In genomic region chrX:68695206-68695845, GRCh38 we compare ENCODE assay signal across 16 cellular contexts. TPM values are rescaled to one million over a fixed set of nuclear protein-coding genes. Genes with fewer than 3 reads are reported as not detected.
DNase-seq lines count a peak whose midpoint lies in the region; ATAC-seq, FAIRE-seq and TF ChIP-seq lines count a peak whose summit lies in the region.
"Had no signal": no experiment of that assay in that cellular context is flagged by ENCODE, and none has a peak within 500 bp of the region (broad histone marks: within the 10 kb centered on the region; RNA-seq: fewer than 3 reads in every experiment).

No MANE protein-coding gene starts in this region.

- H3K36me3 Mint-ChIP-seq in progenitor cell of endocrine pancreas (ENCODE audit: insufficient read depth), result no peaks in the 10 kb centered on the region
- H3K36me3 Mint-ChIP-seq: CD4-positive, CD25-positive, alpha-beta regulatory T cell; memory B cell had no signal

- H3K9me3 ChIP-seq in gastroesophageal sphincter, result no peaks in the 10 kb centered on the region

- ATAC-seq in gastroesophageal sphincter (no peak), esophagus mucosa (no peak)

- FAIRE-seq in H54 (lab: Jason Lieb, UNC), result peak; percentile 30
- FAIRE-seq: colon had no signal

- H3K4me1 Mint-ChIP-seq in progenitor cell of endocrine pancreas (ENCODE audit: low read depth), result peaks cover 20% of the 10 kb centered on the region
- H3K4me1 Mint-ChIP-seq: memory B cell had no signal

- peaks cover 3% of the 10 kb centered on the region for H3K9me3 Mint-ChIP-seq in progenitor cell of endocrine pancreas (ENCODE audit: low read depth)
- H3K9me3 Mint-ChIP-seq: CD4-positive, CD25-positive, alpha-beta regulatory T cell; memory B cell had no signal

- DNase-seq in H54 (ENCODE audit: insufficient read length, low spot score) (peak; percentile 50), OCI-M1 (lab: John Stamatoyannopoulos, UW) (peak; percentile 46), progenitor cell of endocrine pancreas (ENCODE audit: low spot score, unreplicated experiment) (no peak), AML-193 (lab: John Stamatoyannopoulos, UW) (no peak), middle frontal gyrus (ENCODE audit: extremely low spot score, low spot score) (no peak), HK-2 (ENCODE audit: unreplicated experiment) (no peak)
- DNase-seq: activated CD4-positive, alpha-beta T cell treated with anti-CD3 and anti-CD28 coated beads, Interleukin-2, amount 50 U/mL, for 1 hour; activated naive CD4-positive, alpha-beta T cell; NCI-H1417; NCI-H774 had no signal

- H3K4me1 ChIP-seq in gastroesophageal sphincter, result peaks cover 0 to 6% (median 0%) of the 10 kb centered on the region in 3 donors

- no peaks in the 10 kb centered on the region for H3K27me3 ChIP-seq in gastroesophageal sphincter

- peak overlapping the region in 2 of 4 donors; percentile 60 to 83 for H3K27ac ChIP-seq in gastroesophageal sphincter
- H3K27ac ChIP-seq: SK-N-MC had no signal

- TF ChIP-seq POLR2A in H54 (IDR thresholded peaks at IDR 0.05; ENCODE audit: low read depth, low read length) (no peak), gastroesophageal sphincter (IDR thresholded peaks at IDR 0.05) (no peak)

- TF ChIP-seq CTCF in gastroesophageal sphincter (IDR thresholded peaks at IDR 0.05) (no peak), progenitor cell of endocrine pancreas (IDR thresholded peaks at IDR 0.05; ENCODE audit: unreplicated experiment) (no peak)

- H3K4me3 ChIP-seq in gastroesophageal sphincter, result peak overlapping the region; percentile 60 to 72
- H3K4me3 ChIP-seq: SK-N-MC had no signal

- H3K36me3 ChIP-seq in gastroesophageal sphincter, result no peaks in the 10 kb centered on the region

- H3K27ac Mint-ChIP-seq in progenitor cell of endocrine pancreas, result peak overlapping the region; percentile 55
- H3K27ac Mint-ChIP-seq: CD4-positive, CD25-positive, alpha-beta regulatory T cell had no signal

- no peak for TF ChIP-seq EP300 in gastroesophageal sphincter (IDR thresholded peaks at IDR 0.05)

- H3K4me3 Mint-ChIP-seq in progenitor cell of endocrine pancreas (ENCODE audit: low read depth), result peak overlapping the region; percentile 17
- H3K4me3 Mint-ChIP-seq: memory B cell had no signal

- H3K27me3 Mint-ChIP-seq in progenitor cell of endocrine pancreas, result peaks cover 20% of the 10 kb centered on the region

- 78 to 84% methylated on average over 3 to 5 of the region's 5 CpGs for WGBS in gastroesophageal sphincter (ENCODE audit: low coverage in 1 of 2), 2 donors

RNA-seq across cellular contexts. Expression of gene STARD8, which starts 47.9 kb away (rescaled TPM):
- total RNA-seq in gastroesophageal sphincter (10 to 100 TPM in 3 of 4 donors, 1 to 10 TPM in 1; 8.9 to 15.8 (median 10.8) TPM), progenitor cell of endocrine pancreas (0.60 and 1.00 TPM in 2 replicates), esophagus mucosa (0.96 TPM)

Comparison
In these comparisons a context has a peak if more than half of its experiments do, and no peak if none do; other contexts are left out.
1. DNase-seq: peak in H54 (single experiment) and OCI-M1 (single experiment); none in progenitor cell of endocrine pancreas (single experiment), AML-193 (0 of 2), middle frontal gyrus (single experiment) and HK-2 (single experiment).